ENCODE assay signal across 2 cellular contexts in genomic region chr9:130433947-130434262, GRCh38.
TF ChIP-seq lines count a peak whose summit lies in the region.

No MANE protein-coding gene starts in this region.

TF ChIP-seq in IMR-90, 13 proteins besides CTCF, POLR2A, EP300 and RAD21:
- TF ChIP-seq SMC3 (IDR thresholded peaks at IDR 0.05; ENCODE audit: low read depth, low read length) (no peak), MXI1 (IDR thresholded peaks at IDR 0.05; ENCODE audit: borderline replicate concordance, low read depth, low read length) (no peak), CHD1 (IDR thresholded peaks at IDR 0.05; ENCODE audit: low read depth, low read length) (no peak), MAFK (IDR thresholded peaks at IDR 0.05; ENCODE audit: low read depth, low read length) (no peak), MAZ (IDR thresholded peaks at IDR 0.05; ENCODE audit: borderline replicate concordance, low read depth, low read length) (no peak), CEBPB (IDR thresholded peaks at IDR 0.05; ENCODE audit: low read depth, low read length) (no peak), FOS (IDR thresholded peaks at IDR 0.05; ENCODE audit: low read depth, low read length) (no peak), RCOR1 (IDR thresholded peaks at IDR 0.05; ENCODE audit: insufficient replicate concordance, low read length) (no peak), ELK1 (IDR thresholded peaks at IDR 0.05; ENCODE audit: borderline replicate concordance, low read depth, low read length) (no peak), USF2 (IDR thresholded peaks at IDR 0.05; ENCODE audit: low read depth, low read length) (no peak), BHLHE40 (IDR thresholded peaks at IDR 0.05; ENCODE audit: low read depth, low read length) (no peak), RFX5 (IDR thresholded peaks at IDR 0.05; ENCODE audit: low read depth, low read length) (no peak)

TF ChIP-seq in H1, 55 proteins besides CTCF, POLR2A, EP300 and RAD21:
- no peak for TF ChIP-seq SIRT6 (IDR thresholded peaks at IDR 0.05; ENCODE audit: low read length)
- no peak for TF ChIP-seq NANOG (IDR thresholded peaks at IDR 0.05; ENCODE audit: insufficient read depth, low read depth, low read length, poor library complexity, severe bottlenecking)
- TF ChIP-seq ZNF274 (IDR thresholded peaks at IDR 0.05; ENCODE audit: borderline replicate concordance, extremely low read depth, low read length) = no peak
- TF ChIP-seq CHD7 (IDR thresholded peaks at IDR 0.05; ENCODE audit: insufficient replicate concordance, low read length) = no peak
- no peak for TF ChIP-seq CBX8 (IDR thresholded peaks at IDR 0.05; ENCODE audit: borderline replicate concordance, low read depth, low read length)
- no peak for TF ChIP-seq ASH2L (IDR thresholded peaks at IDR 0.05; ENCODE audit: low read length)
- TF ChIP-seq HDAC6 (IDR thresholded peaks at IDR 0.05; ENCODE audit: low read depth, low read length) = no peak
- no peak for TF ChIP-seq TBP (IDR thresholded peaks at IDR 0.05; ENCODE audit: low read depth, low read length)
- no peak for TF ChIP-seq HDAC2 (IDR thresholded peaks at IDR 0.05; ENCODE audit: borderline replicate concordance in 1 of 2, low read depth in 2 of 2, low read length in 2 of 2)
- no peak for TF ChIP-seq BRCA1 (IDR thresholded peaks at IDR 0.05; ENCODE audit: low read depth, low read length)
- no peak for TF ChIP-seq SIN3A (conservative IDR thresholded peaks at IDR 0.05 in 1 of 2, IDR thresholded peaks at IDR 0.05 in 1 of 2; ENCODE audit: low read depth in 1 of 2, low read length in 2 of 2)
- no peak for TF ChIP-seq RBBP5 (IDR thresholded peaks at IDR 0.05; ENCODE audit: borderline replicate concordance, low read depth, low read length)
- no peak for TF ChIP-seq RXRA (IDR thresholded peaks at IDR 0.05; ENCODE audit: insufficient read depth, low read depth, low read length)
